In the genomic region with DNA sequence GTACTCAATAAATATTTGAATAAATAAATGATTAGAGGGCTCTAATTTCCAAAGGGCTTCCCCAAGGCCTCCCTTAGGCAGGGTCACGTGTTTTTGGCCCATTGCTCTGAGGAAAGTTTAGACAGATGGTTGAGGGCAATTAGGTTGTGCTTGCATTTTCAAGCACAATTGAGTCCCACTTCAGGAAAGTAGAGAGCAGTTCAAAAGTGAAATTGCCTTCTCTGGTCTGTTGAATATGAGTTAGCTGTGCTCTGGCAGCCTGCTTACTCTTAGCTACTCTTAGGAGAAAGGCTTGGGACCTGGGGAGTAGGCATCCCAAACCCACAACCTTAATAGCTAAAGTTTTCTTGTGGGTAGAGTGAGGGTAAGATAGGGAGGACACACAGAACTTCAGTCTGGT, we compare ENCODE assay signal across 19 cellular contexts. TPM values are rescaled to one million over a fixed set of nuclear protein-coding genes. Genes with fewer than 3 reads are reported as not detected.
DNase-seq lines count a peak whose midpoint lies in the region; ATAC-seq, FAIRE-seq and TF ChIP-seq lines count a peak whose summit lies in the region.
"Had no signal": no experiment of that assay in that cellular context is flagged by ENCODE, and none has a peak within 500 bp of the region (broad histone marks: within the 10 kb centered on the region; RNA-seq: fewer than 3 reads in every experiment).

No MANE protein-coding gene starts in this region.

- H3K9me3 ChIP-seq in lower lobe of right lung = no peaks in the 10 kb centered on the region
- no peaks in the 10 kb centered on the region for H3K9me3 ChIP-seq in effector memory CD4-positive, alpha-beta T cell (ENCODE audit: control insufficient read depth, low read length)
- H3K9me3 ChIP-seq: Caco-2 had no signal

- no peak for FAIRE-seq in GM12892 (lab: Jason Lieb, UNC)
- FAIRE-seq: G401.6, GM12878, GM18507 had no signal

- no peak for TF ChIP-seq POLR2A in GM12892 (IDR thresholded peaks at IDR 0.05; ENCODE audit: low read depth, low read length)

- H3K27me3 ChIP-seq in lower lobe of right lung (ENCODE audit: low read depth) = no peaks in the 10 kb centered on the region
- H3K27me3 ChIP-seq in effector memory CD4-positive, alpha-beta T cell (replicated peaks; ENCODE audit: control insufficient read depth, insufficient read depth, low read length, poor library complexity, severe bottlenecking) = no peaks in the 10 kb centered on the region

- H3K27ac ChIP-seq in lower lobe of right lung = no peak overlapping the region
- H3K27ac ChIP-seq in effector memory CD4-positive, alpha-beta T cell (ENCODE audit: insufficient read depth, low read length, poor library complexity, severe bottlenecking) = no peak overlapping the region
- H3K27ac ChIP-seq: 22Rv1 had no signal

- no peaks in the 10 kb centered on the region for H3K4me1 ChIP-seq in lower lobe of right lung
- H3K4me1 ChIP-seq in effector memory CD4-positive, alpha-beta T cell (ENCODE audit: control insufficient read depth, insufficient read depth, low read length, poor library complexity, severe bottlenecking) = no peaks in the 10 kb centered on the region
- H3K4me1 ChIP-seq: Caco-2 had no signal

- no peaks in the 10 kb centered on the region for H3K36me3 ChIP-seq in lower lobe of right lung
- H3K36me3 ChIP-seq in effector memory CD4-positive, alpha-beta T cell (ENCODE audit: control insufficient read depth, insufficient read depth, low read length) = no peaks in the 10 kb centered on the region

- DNase-seq in DMS53 (lab: John Stamatoyannopoulos, UW) (peak; percentile 19), DMS53 treated with DMSO at 0.1 percent for 48 hours (lab: John Stamatoyannopoulos, UW; ENCODE audit: unreplicated experiment) (no peak), NCI-H1694 treated with DMSO at 0.1 percent for 48 hours (lab: John Stamatoyannopoulos, UW) (peak; percentile 1), NCI-H2171 treated with DMSO at 0.1 percent for 48 hours (lab: John Stamatoyannopoulos, UW) (peak; percentile 38), lower lobe of right lung (no peak), GM12892 (ENCODE audit: insufficient read length) (no peak)
- DNase-seq in effector memory CD4-positive, alpha-beta T cell = no peak
- DNase-seq: Caco-2; CD4-positive, CD25-positive, alpha-beta regulatory T cell; DND-41; NCI-H1436 had no signal

- TF ChIP-seq CTCF in lower lobe of right lung (IDR thresholded peaks at IDR 0.05) = no peak

- intact Hi-C loops in lower lobe of right lung (cut with DNase I) = no loop called here

- H3K4me3 ChIP-seq in lower lobe of right lung = no peak overlapping the region
- H3K4me3 ChIP-seq in effector memory CD4-positive, alpha-beta T cell (ENCODE audit: insufficient read depth, low read depth, low read length, poor library complexity, severe bottlenecking) = no peak overlapping the region
- H3K4me3 ChIP-seq: GM12878 had no signal

- ATAC-seq in lower lobe of right lung = peak; percentile 43 to 52
- ATAC-seq in GM21423 (IDR thresholded peaks at IDR 0.05; ENCODE audit: unreplicated experiment) = no peak
- ATAC-seq: GM12878, HCT116, Panc1 had no signal

RNA-seq across cellular contexts. Expression of a gene that starts 9.0 kb away (rescaled TPM):
- not detected for total RNA-seq in lower lobe of right lung
- 0.11 TPM for polyA plus RNA-seq in GM12892 (2012; ENCODE audit: missing spikeins)
- total RNA-seq: B cell had no signal

Comparison
In these comparisons a context has a peak if more than half of its experiments do, and no peak if none do; other contexts are left out.
1. DNase-seq: peak in DMS53 (single experiment), NCI-H1694 treated with DMSO at 0.1 percent for 48 hours (single experiment) and NCI-H2171 treated with DMSO at 0.1 percent for 48 hours (single experiment); none in DMS53 treated with DMSO at 0.1 percent for 48 hours (single experiment), lower lobe of right lung (single experiment), GM12892 (single experiment) and effector memory CD4-positive, alpha-beta T cell (0 of 3).